Comparison of ENCODE assay signal across 8 cellular contexts in genomic region chr4:123599061-123599919, GRCh38.
A peak's percentile ranks its signal among the peaks of the same experiment; 100 is the strongest.
DNase-seq lines count a peak whose midpoint lies in the region; ATAC-seq lines count a peak whose summit lies in the region.

No MANE protein-coding gene starts in this region.

- H3K27ac Mint-ChIP-seq in immature natural killer cell = peak overlapping the region; percentile 87 to 94 (median 92)

- H3K9me3 Mint-ChIP-seq in immature natural killer cell = no peaks in the 10 kb centered on the region

- H3K4me3 ChIP-seq in SJCRH30 = no peak overlapping the region

- H3K9me3 ChIP-seq in SJCRH30 (replicated peaks) = no peaks in the 10 kb centered on the region

- peaks cover 34% of the 10 kb centered on the region for H3K4me1 ChIP-seq in SJCRH30

- peak overlapping the region; percentile 83 for H3K27ac ChIP-seq in SJCRH30

- peaks cover 2 to 8% (median 6%) of the 10 kb centered on the region in 3 donors for H3K27me3 Mint-ChIP-seq in immature natural killer cell (ENCODE audit: low read depth in 3 of 3)

- ATAC-seq in GM18499 (IDR thresholded peaks at IDR 0.05; ENCODE audit: insufficient read depth, unreplicated experiment) (peak; percentile 1), HG02623 (IDR thresholded peaks at IDR 0.05; ENCODE audit: unreplicated experiment) (peak; percentile 5)

- H3K4me1 Mint-ChIP-seq in immature natural killer cell = peaks cover 33 to 60% of the 10 kb centered on the region in 2 donors

- DNase-seq in SJCRH30 = peak in 1 of 2 experiments; percentile 25
- no peak for DNase-seq in immature natural killer cell
- DNase-seq in NCI-H2107 (lab: John Stamatoyannopoulos, UW) = no peak
- DNase-seq in GM19238 (ENCODE audit: insufficient read length, low spot score) = no peak
- no peak for DNase-seq in COR-L47 (lab: John Stamatoyannopoulos, UW)
- DNase-seq in activated CD8-positive, alpha-beta memory T cell treated with anti-CD3 and anti-CD28 coated beads, Interleukin-2, amount 50 U/mL, for 48 hours = no peak

- peaks cover 0 to 4% (median 0%) of the 10 kb centered on the region in 3 donors for H3K36me3 Mint-ChIP-seq in immature natural killer cell

- H3K27me3 ChIP-seq in SJCRH30 = no peaks in the 10 kb centered on the region

- peak overlapping the region; percentile 4 to 80 (median 44) for H3K4me3 Mint-ChIP-seq in immature natural killer cell

- no peaks in the 10 kb centered on the region for H3K36me3 ChIP-seq in SJCRH30
